17 cellular contexts compared by ENCODE assay signal in genomic region chr1:230263573-230264195, GRCh38.
DNase-seq lines count a peak whose midpoint lies in the region; ATAC-seq and TF ChIP-seq lines count a peak whose summit lies in the region.
"Had no signal": no experiment of that assay in that cellular context is flagged by ENCODE, and none has a peak within 500 bp of the region (broad histone marks: within the 10 kb centered on the region; RNA-seq: fewer than 3 reads in every experiment).

No MANE protein-coding gene starts in this region.

- H3K36me3 ChIP-seq in Loucy (ENCODE audit: insufficient read depth, low read length) (peaks cover 85% of the 10 kb centered on the region), upper lobe of right lung (peaks cover 39% of the 10 kb centered on the region)

- no peaks in the 10 kb centered on the region for H3K9me2 ChIP-seq in Loucy (replicated peaks; ENCODE audit: low read depth, low read length)

- DNase-seq in activated effector memory CD4-positive, alpha-beta T cell treated with anti-CD3 and anti-CD28 coated beads, Interleukin-2, amount 50 U/mL, for 16 hours: peak; percentile 27
- DNase-seq in activated effector memory CD4-positive, alpha-beta T cell treated with Interleukin-2 at 50 U/mL for 16 hours: no peak
- DNase-seq in cerebellum (ENCODE audit: low spot score) (peak; percentile 44), upper lobe of right lung (peak; percentile 41), SKM-1 treated with dmso at 0.1 percent for 144 hours (lab: John Stamatoyannopoulos, UW; ENCODE audit: unreplicated experiment) (no peak)
- no peak for DNase-seq in effector CD4-positive, alpha-beta T cell
- DNase-seq: AML-193; CD4-positive, alpha-beta memory T cell; DND-41; GF-D8; KBM-7; NCI-H1105 treated with DMSO at 0.1 percent for 48 hours; NCI-H2029 treated with DMSO at 0.1 percent for 48 hours; NCI-H526 had no signal

- H3K79me2 ChIP-seq in Loucy (ENCODE audit: insufficient read depth, low read length): peaks cover 77% of the 10 kb centered on the region

- H3K4me3 ChIP-seq in Loucy (ENCODE audit: low read length, poor library complexity, severe bottlenecking) (peak overlapping the region; percentile 30), upper lobe of right lung (no peak overlapping the region)
- H3K4me3 ChIP-seq: GM23338 had no signal

- no peaks in the 10 kb centered on the region for H3F3A ChIP-seq in Loucy (ENCODE audit: low read depth)

- TF ChIP-seq CTCF in Loucy (conservative IDR thresholded peaks at IDR 0.05; ENCODE audit: low read length) (no peak), upper lobe of right lung (IDR thresholded peaks at IDR 0.05) (no peak)

- no peak for ATAC-seq in upper lobe of right lung
- ATAC-seq: GM23338 had no signal

- H3K27me3 ChIP-seq in Loucy (ENCODE audit: insufficient read depth, low read length, poor library complexity, severe bottlenecking): no peaks in the 10 kb centered on the region
- H3K27me3 ChIP-seq in upper lobe of right lung: no peaks in the 10 kb centered on the region

- H3K9me3 ChIP-seq in Loucy (ENCODE audit: insufficient read depth, low read depth, low read length) (no peaks in the 10 kb centered on the region), upper lobe of right lung (no peaks in the 10 kb centered on the region)

- H3K9ac ChIP-seq in Loucy (ENCODE audit: low read depth, low read length, poor library complexity, severe bottlenecking): peak overlapping the region; percentile 87

- H4K20me1 ChIP-seq in Loucy (ENCODE audit: insufficient read depth, low read length, poor library complexity, severe bottlenecking): no peaks in the 10 kb centered on the region

- peaks cover 76% of the 10 kb centered on the region for H3K4me1 ChIP-seq in Loucy (ENCODE audit: insufficient read depth, low read length, poor library complexity, severe bottlenecking)
- peaks cover 2% of the 10 kb centered on the region for H3K4me1 ChIP-seq in upper lobe of right lung

- H2AFZ ChIP-seq in Loucy (ENCODE audit: low read length): no peak overlapping the region
- H2AFZ ChIP-seq: GM23338 had no signal

- peak overlapping the region; percentile 56 for H3K4me2 ChIP-seq in Loucy (ENCODE audit: low read depth, low read length, poor library complexity, severe bottlenecking)
- H3K4me2 ChIP-seq: GM23338 had no signal

- intact Hi-C loops in upper lobe of right lung (cut with DNase I): no loop called here

- no peak overlapping the region for H3K27ac ChIP-seq in upper lobe of right lung
- H3K27ac ChIP-seq: RWPE1 had no signal

Comparison
In these comparisons a context has a peak if more than half of its experiments do, and no peak if none do; other contexts are left out.
1. DNase-seq: peak in activated effector memory CD4-positive, alpha-beta T cell treated with anti-CD3 and anti-CD28 coated beads, Interleukin-2, amount 50 U/mL, for 16 hours (single experiment), cerebellum (single experiment) and upper lobe of right lung (single experiment); none in activated effector memory CD4-positive, alpha-beta T cell treated with Interleukin-2 at 50 U/mL for 16 hours (single experiment), SKM-1 treated with dmso at 0.1 percent for 144 hours (single experiment) and effector CD4-positive, alpha-beta T cell (single experiment).